ENCODE assay signal across 18 cellular contexts in the genomic region with DNA sequence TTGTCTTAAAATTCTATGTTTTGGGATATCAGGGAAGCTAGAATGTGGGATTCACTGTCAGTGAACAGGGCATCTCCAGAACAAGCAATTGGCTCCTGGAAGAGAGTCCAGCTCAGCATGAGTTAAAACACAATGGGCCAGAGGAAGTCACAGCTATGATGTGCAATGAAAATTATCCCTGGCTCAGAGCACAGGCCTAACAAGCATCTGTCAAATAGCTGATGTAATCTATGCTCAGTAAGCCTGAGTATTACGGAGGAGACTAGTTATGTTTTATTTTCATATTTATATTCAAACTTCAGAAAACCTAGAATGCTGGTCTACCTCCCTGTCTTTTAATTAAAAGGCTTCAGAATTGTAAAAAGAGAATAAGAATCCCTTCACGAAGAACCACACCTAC.
"Had no signal": no experiment of that assay in that cellular context is flagged by ENCODE, and none has a peak within 500 bp of the region (broad histone marks: within the 10 kb centered on the region; RNA-seq: fewer than 3 reads in every experiment).

No MANE protein-coding gene starts in this region.

- H3K27me3 ChIP-seq: colonic mucosa, right atrium auricular region, upper lobe of left lung had no signal

- H3K4me3 Mint-ChIP-seq: activated CD4-positive, alpha-beta memory T cell treated with anti-CD3 and anti-CD28 coated beads, Interleukin-2, amount 10 ng/mL, durations not matched to agents 7 days and 5 days; activated CD4-positive, alpha-beta T cell treated with anti-CD3 and anti-CD28 coated beads for 36 hours; activated naive CD8-positive, alpha-beta T cell treated with anti-CD3 and anti-CD28 coated beads for 36 hours; naive B cell; T-cell had no signal

- ATAC-seq: activated CD4-positive, alpha-beta T cell treated with anti-CD3 and anti-CD28 coated beads for 36 hours; lower lobe of right lung; T-cell had no signal

- H3K27ac Mint-ChIP-seq: activated CD4-positive, alpha-beta memory T cell treated with anti-CD3 and anti-CD28 coated beads, Interleukin-2, amount 10 ng/mL, durations not matched to agents 7 days and 5 days; activated CD4-positive, alpha-beta T cell treated with anti-CD3 and anti-CD28 coated beads for 36 hours; activated naive CD8-positive, alpha-beta T cell treated with anti-CD3 and anti-CD28 coated beads for 36 hours; T-cell had no signal

- H3K9me3 ChIP-seq: colonic mucosa, lower lobe of right lung, right atrium auricular region, upper lobe of left lung had no signal

- H3K4me3 ChIP-seq: colonic mucosa, lower lobe of right lung, right atrium auricular region, upper lobe of left lung had no signal

- DNase-seq: activated CD4-positive, alpha-beta memory T cell treated with anti-CD3 and anti-CD28 coated beads, Interleukin-2, amount 10 ng/mL, durations not matched to agents 7 days and 5 days; activated CD4-positive, alpha-beta T cell treated with anti-CD3 and anti-CD28 coated beads for 36 hours; activated gamma-delta T cell treated with Interleukin-2 at 50 U/mL for 16 hours; activated naive CD8-positive, alpha-beta T cell treated with anti-CD3 and anti-CD28 coated beads for 36 hours; activated T-cell treated with anti-CD3 and anti-CD28 coated beads, Interleukin-2, amount 50 U/mL, for 48 hours; colonic mucosa; erythroblast; glutamatergic neuron; lower lobe of right lung; midbrain; naive B cell; stimulated activated naive CD4-positive, alpha-beta T cell; substantia nigra; T-cell; T1000; upper lobe of left lung; WERI-Rb-1 had no signal

- H3K27ac ChIP-seq: colonic mucosa, lower lobe of right lung, right atrium auricular region, upper lobe of left lung, WERI-Rb-1 had no signal

- H3K4me1 Mint-ChIP-seq: activated CD4-positive, alpha-beta memory T cell treated with anti-CD3 and anti-CD28 coated beads, Interleukin-2, amount 10 ng/mL, durations not matched to agents 7 days and 5 days; activated CD4-positive, alpha-beta T cell treated with anti-CD3 and anti-CD28 coated beads for 36 hours had no signal

- H3K9me3 Mint-ChIP-seq: activated CD4-positive, alpha-beta memory T cell treated with anti-CD3 and anti-CD28 coated beads, Interleukin-2, amount 10 ng/mL, durations not matched to agents 7 days and 5 days; activated naive CD8-positive, alpha-beta T cell treated with anti-CD3 and anti-CD28 coated beads for 36 hours; naive B cell; T-cell had no signal

- H3K27me3 Mint-ChIP-seq: activated CD4-positive, alpha-beta memory T cell treated with anti-CD3 and anti-CD28 coated beads, Interleukin-2, amount 10 ng/mL, durations not matched to agents 7 days and 5 days; activated CD4-positive, alpha-beta T cell treated with anti-CD3 and anti-CD28 coated beads for 36 hours; activated naive CD8-positive, alpha-beta T cell treated with anti-CD3 and anti-CD28 coated beads for 36 hours; naive B cell; T-cell had no signal

- H3K4me1 ChIP-seq: colonic mucosa, lower lobe of right lung, upper lobe of left lung had no signal
